In the genomic region with DNA sequence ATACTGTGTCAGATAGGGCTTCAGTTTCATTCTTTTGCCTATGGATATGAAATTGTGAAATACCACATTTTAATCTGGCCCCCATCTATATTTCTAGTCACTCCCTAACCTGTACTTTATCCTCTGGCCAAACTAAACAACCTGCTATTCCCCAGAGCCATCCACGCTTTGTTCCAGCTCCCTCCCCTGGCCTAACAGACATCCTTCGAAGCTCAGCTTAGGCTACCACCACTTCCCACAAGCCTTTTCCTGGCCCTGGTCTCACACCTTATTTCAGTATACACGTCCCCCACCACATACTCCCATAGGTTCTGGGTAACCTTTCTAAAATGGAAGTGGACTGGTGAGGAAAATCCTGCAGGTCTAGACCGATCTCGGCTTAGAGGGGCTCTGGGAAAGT, we compare ENCODE assay signal across 18 cellular contexts. TPM values are rescaled to one million over a fixed set of nuclear protein-coding genes. Genes with fewer than 3 reads are reported as not detected.
DNase-seq lines count a peak whose midpoint lies in the region; ATAC-seq and TF ChIP-seq lines count a peak whose summit lies in the region.
"Had no signal": no experiment of that assay in that cellular context is flagged by ENCODE, and none has a peak within 500 bp of the region (broad histone marks: within the 10 kb centered on the region; RNA-seq: fewer than 3 reads in every experiment).

No MANE protein-coding gene starts in this region.

- no peaks in the 10 kb centered on the region for H3K27me3 Mint-ChIP-seq in neural crest cell (ENCODE audit: low read depth)
- H3K27me3 Mint-ChIP-seq: activated naive CD8-positive, alpha-beta T cell treated with anti-CD3 and anti-CD28 coated beads, Interleukin-2, amount 10 ng/mL, durations not matched to agents 7 days and 5 days; effector memory CD8-positive, alpha-beta T cell had no signal

- peaks cover 3% of the 10 kb centered on the region for H3K36me3 ChIP-seq in left ventricle myocardium inferior
- H3K36me3 ChIP-seq: breast epithelium had no signal

- H3K4me1 ChIP-seq in left ventricle myocardium inferior: peaks cover 66% of the 10 kb centered on the region

- H3K4me3 Mint-ChIP-seq in neural crest cell: no peak overlapping the region
- H3K4me3 Mint-ChIP-seq: activated naive CD8-positive, alpha-beta T cell treated with anti-CD3 and anti-CD28 coated beads, Interleukin-2, amount 10 ng/mL, durations not matched to agents 7 days and 5 days; effector memory CD8-positive, alpha-beta T cell had no signal

- no peaks in the 10 kb centered on the region for H3K36me3 Mint-ChIP-seq in neural crest cell (ENCODE audit: low read depth)

- ATAC-seq in GM19351 (IDR thresholded peaks at IDR 0.05; ENCODE audit: unreplicated experiment): no peak
- ATAC-seq in omental fat pad (ENCODE audit: low FRiP score): no peak
- no peak for ATAC-seq in GM18907 (IDR thresholded peaks at IDR 0.05; ENCODE audit: unreplicated experiment)
- ATAC-seq: effector memory CD8-positive, alpha-beta T cell had no signal

- H3K27ac ChIP-seq in left ventricle myocardium inferior (replicated peaks): peak overlapping the region; percentile 83
- H3K27ac ChIP-seq: HL-60, SJCRH30, vagina had no signal

- H3K9me3 Mint-ChIP-seq in neural crest cell: peaks cover 5% of the 10 kb centered on the region
- H3K9me3 Mint-ChIP-seq: effector memory CD8-positive, alpha-beta T cell had no signal

- no peak overlapping the region for H3K4me3 ChIP-seq in left ventricle myocardium inferior
- H3K4me3 ChIP-seq: breast epithelium, lung, SJCRH30, vagina had no signal

- peaks cover 12% of the 10 kb centered on the region for H3K4me1 Mint-ChIP-seq in neural crest cell

- TF ChIP-seq CTCF in left ventricle myocardium inferior (IDR thresholded peaks at IDR 0.05; ENCODE audit: borderline replicate concordance) (peak; percentile 8), neural crest cell (conservative IDR thresholded peaks at IDR 0.05) (no peak), omental fat pad (IDR thresholded peaks at IDR 0.05) (no peak)

- peaks cover 5% of the 10 kb centered on the region for H3K9me3 ChIP-seq in left ventricle myocardium inferior (replicated peaks)
- H3K9me3 ChIP-seq: breast epithelium had no signal

- no peaks in the 10 kb centered on the region for H3K27me3 ChIP-seq in left ventricle myocardium inferior (ENCODE audit: low read depth)
- H3K27me3 ChIP-seq: breast epithelium, SJCRH30, vagina had no signal

- intact Hi-C loops in left ventricle myocardium inferior (cut with micrococcal nuclease): loop anchor here (5.0 to 10.0 kb wide), 2 partner anchors 56 to 113 kb away; a partner anchor contains a TSS

- peak overlapping the region; percentile 68 for H3K27ac Mint-ChIP-seq in neural crest cell (ENCODE audit: unreplicated experiment)
- H3K27ac Mint-ChIP-seq: activated naive CD8-positive, alpha-beta T cell treated with anti-CD3 and anti-CD28 coated beads, Interleukin-2, amount 10 ng/mL, durations not matched to agents 7 days and 5 days had no signal

- DNase-seq in D341Med (ENCODE audit: low spot score) (peak; percentile 19), HuH-7 (ENCODE audit: low spot score) (peak; percentile 13), left ventricle myocardium inferior (no peak), neural crest cell (ENCODE audit: low read depth, low spot score) (no peak), superior temporal gyrus (ENCODE audit: extremely low spot score) (no peak), omental fat pad (ENCODE audit: low spot score) (no peak)
- DNase-seq: activated CD4-positive, alpha-beta T cell treated with anti-CD3 and anti-CD28 coated beads for 48 hours; activated naive CD8-positive, alpha-beta T cell treated with anti-CD3 and anti-CD28 coated beads, Interleukin-2, amount 10 ng/mL, durations not matched to agents 7 days and 5 days; effector memory CD8-positive, alpha-beta T cell; Karpas-422; stimulated activated naive CD4-positive, alpha-beta T cell treated with Interleukin-2 at 50 U/mL for 16 hours had no signal

RNA-seq across cellular contexts. Expression of a gene that starts 55.4 kb away (rescaled TPM):
- total RNA-seq in left ventricle myocardium inferior: 37.1 TPM
- total RNA-seq in neural crest cell: 32.3 and 37.1 TPM in 2 replicates
- 10 to 100 TPM; 45.9 to 93.7 (median 66.1) TPM for total RNA-seq in omental fat pad

Comparison
In these comparisons a context has a peak if more than half of its experiments do, and no peak if none do; other contexts are left out.
1. DNase-seq: peak in D341Med (single experiment) and HuH-7 (single experiment); none in left ventricle myocardium inferior (single experiment), neural crest cell (single experiment), superior temporal gyrus (single experiment) and omental fat pad (single experiment).